In genomic region chr1:42323551-42323950, GRCh38 we compare ENCODE assay signal across 16 cellular contexts. TPM values are rescaled to one million over a fixed set of nuclear protein-coding genes. Genes with fewer than 3 reads are reported as not detected.
"Had no signal": no experiment of that assay in that cellular context is flagged by ENCODE, and none has a peak within 500 bp of the region (broad histone marks: within the 10 kb centered on the region; RNA-seq: fewer than 3 reads in every experiment).

No MANE protein-coding gene starts in this region.

- H3K27me3 Mint-ChIP-seq: activated CD4-positive, alpha-beta T cell treated with anti-CD3 and anti-CD28 coated beads, Interleukin-2, amount 10 ng/mL, durations not matched to agents 7 days and 5 days; activated CD8-positive, alpha-beta memory T cell treated with anti-CD3 and anti-CD28 coated beads, Interleukin-2, amount 10 ng/mL, durations not matched to agents 7 days and 5 days had no signal

- H3K9me3 Mint-ChIP-seq: activated CD4-positive, alpha-beta T cell treated with anti-CD3 and anti-CD28 coated beads, Interleukin-2, amount 10 ng/mL, durations not matched to agents 7 days and 5 days; natural killer cell had no signal

- H3K4me3 Mint-ChIP-seq: activated CD4-positive, alpha-beta T cell treated with anti-CD3 and anti-CD28 coated beads, Interleukin-2, amount 10 ng/mL, durations not matched to agents 7 days and 5 days; activated CD8-positive, alpha-beta memory T cell treated with anti-CD3 and anti-CD28 coated beads, Interleukin-2, amount 10 ng/mL, durations not matched to agents 7 days and 5 days; natural killer cell had no signal

- H3K27ac Mint-ChIP-seq: activated CD4-positive, alpha-beta T cell treated with anti-CD3 and anti-CD28 coated beads, Interleukin-2, amount 10 ng/mL, durations not matched to agents 7 days and 5 days had no signal

- H3K36me3 Mint-ChIP-seq: natural killer cell had no signal

- H3K27me3 ChIP-seq: hepatocyte, SJCRH30, upper lobe of right lung had no signal

- H3K27ac ChIP-seq: hepatocyte, SJCRH30, upper lobe of right lung had no signal

- ATAC-seq: activated CD8-positive, alpha-beta memory T cell treated with anti-CD3 and anti-CD28 coated beads, Interleukin-2, amount 10 ng/mL, durations not matched to agents 7 days and 5 days; left lobe of liver; natural killer cell; upper lobe of right lung had no signal

- H3K9me3 ChIP-seq: SJCRH30, upper lobe of right lung had no signal

- DNase-seq: activated CD4-positive, alpha-beta T cell treated with anti-CD3 and anti-CD28 coated beads, Interleukin-2, amount 10 ng/mL, durations not matched to agents 7 days and 5 days; activated CD4-positive, CD25-positive, alpha-beta regulatory T cell; activated CD8-positive, alpha-beta memory T cell treated with anti-CD3 and anti-CD28 coated beads, Interleukin-2, amount 10 ng/mL, durations not matched to agents 7 days and 5 days; activated gamma-delta T cell; activated T-cell treated with anti-CD3 and anti-CD28 coated beads, Interleukin-2, amount 50 U/mL, for 48 hours; islet precursor cell; mammary epithelial cell; natural killer cell; posterior cingulate gyrus; SJCRH30; stimulated activated CD4-positive, alpha-beta T cell treated with anti-CD3 and anti-CD28 coated beads, Interleukin-2, amount 100 ng/mL, for 48 hours; stimulated activated naive CD4-positive, alpha-beta T cell treated with Interleukin-2 at 50 U/mL for 16 hours; upper lobe of right lung had no signal

RNA-seq across cellular contexts. Expression of gene RIMKLA, which starts 57.0 kb away (rescaled TPM):
- total RNA-seq: glomerular endothelial cell, mammary epithelial cell had no signal
